Comparison of ENCODE assay signal across 24 cellular contexts in genomic region chr5:137181685-137182084, GRCh38.
DNase-seq lines count a peak whose midpoint lies in the region; ATAC-seq, FAIRE-seq and TF ChIP-seq lines count a peak whose summit lies in the region.
"Had no signal": no experiment of that assay in that cellular context is flagged by ENCODE, and none has a peak within 500 bp of the region (broad histone marks: within the 10 kb centered on the region; RNA-seq: fewer than 3 reads in every experiment).

No MANE protein-coding gene starts in this region.

- no peak overlapping the region for H3K4ac ChIP-seq in mesendoderm (ENCODE audit: low read depth, low read length)

- H2BK5ac ChIP-seq in mesendoderm (ENCODE audit: low read length): no peak overlapping the region

- H3K56ac ChIP-seq in mesendoderm (ENCODE audit: low read length): no peak overlapping the region

- TF ChIP-seq CTCF in D721Med (IDR thresholded peaks at IDR 0.05; ENCODE audit: insufficient read depth, missing control alignments): no peak

- H3K4me2 ChIP-seq in mesendoderm (ENCODE audit: low read length): no peak overlapping the region

- peak; percentile 47; the same call in 1 of the 3 replicates for ATAC-seq in SK-N-SH treated with all-trans-retinoic acid at 6 μM for 48 hours
- ATAC-seq in GM19397 (IDR thresholded peaks at IDR 0.05; ENCODE audit: unreplicated experiment): no peak
- ATAC-seq in GM21529 (IDR thresholded peaks at IDR 0.05; ENCODE audit: unreplicated experiment): no peak
- ATAC-seq: K562 had no signal

- no peaks in the 10 kb centered on the region for H3K36me3 ChIP-seq in mesendoderm (ENCODE audit: control insufficient read depth, insufficient read depth, low read length)

- no peak overlapping the region for H2BK15ac ChIP-seq in mesendoderm (replicated peaks; ENCODE audit: low read depth)

- no peak overlapping the region for H4K5ac ChIP-seq in mesendoderm (ENCODE audit: low read length)

- peak; percentile 96 for FAIRE-seq in D721Med (lab: Jason Lieb, UNC)
- FAIRE-seq: G401.6, GM12892, GM18507, H1, HTR-8/SVneo, K562 had no signal

- H3K79me2 ChIP-seq in mesendoderm (ENCODE audit: control insufficient read depth, insufficient read depth, low read length): no peaks in the 10 kb centered on the region

- no peaks in the 10 kb centered on the region for H3K79me1 ChIP-seq in mesendoderm (ENCODE audit: low read length)

- H2AK5ac ChIP-seq in mesendoderm (ENCODE audit: low read length): no peak overlapping the region

- H4K8ac ChIP-seq in mesendoderm (ENCODE audit: low read depth, low read length): no peak overlapping the region

- no peak overlapping the region for H3K4me3 ChIP-seq in mesendoderm (ENCODE audit: low read length)
- H3K4me3 ChIP-seq: K562 had no signal

- H3K27me3 ChIP-seq in mesendoderm (ENCODE audit: insufficient read depth, low read length, poor library complexity): no peaks in the 10 kb centered on the region

- no peak overlapping the region for H3K18ac ChIP-seq in mesendoderm (ENCODE audit: low read length)

- no peak overlapping the region for H3K27ac ChIP-seq in mesendoderm (ENCODE audit: low read depth, low read length)
- H3K27ac ChIP-seq: C4-2B, HL-60 had no signal

- no peak overlapping the region for H3K9ac ChIP-seq in mesendoderm (ENCODE audit: low read length)

- peak; percentile 49 for DNase-seq in D721Med (ENCODE audit: insufficient read length, low spot score)
- peak; percentile 97 for DNase-seq in NCI-H82 (lab: John Stamatoyannopoulos, UW)
- peak; percentile 77 for DNase-seq in mesendoderm
- DNase-seq in glomerular visceral epithelial cell (ENCODE audit: extremely low spot score): no peak
- no peak for DNase-seq in DMS 273 (lab: John Stamatoyannopoulos, UW; ENCODE audit: unreplicated experiment)
- DNase-seq: Caco-2; CD4-positive, alpha-beta T cell; DMS 273 treated with DMSO at 0.1 percent for 48 hours; DMS53; DND-41; EL; H9; IMR-90 had no signal

- no peak overlapping the region for H3K23ac ChIP-seq in mesendoderm (ENCODE audit: low read length)

- H2BK120ac ChIP-seq in mesendoderm (ENCODE audit: low read depth, low read length): no peak overlapping the region

- no CpG with 5 or more reads among the region's 1 CpG for WGBS in mesendoderm (ENCODE audit: extremely low coverage, insufficient coverage, low lambda C conversion rate)

- H3K4me1 ChIP-seq in mesendoderm (ENCODE audit: control insufficient read depth, low read depth, low read length): peaks cover 8% of the 10 kb centered on the region
- H3K4me1 ChIP-seq: Caco-2 had no signal

TF ChIP-seq in SK-N-SH treated with all-trans-retinoic acid at 6 μM for 48 hours, 23 proteins besides CTCF, POLR2A, EP300 and RAD21:
- TF ChIP-seq, protein P1, sequence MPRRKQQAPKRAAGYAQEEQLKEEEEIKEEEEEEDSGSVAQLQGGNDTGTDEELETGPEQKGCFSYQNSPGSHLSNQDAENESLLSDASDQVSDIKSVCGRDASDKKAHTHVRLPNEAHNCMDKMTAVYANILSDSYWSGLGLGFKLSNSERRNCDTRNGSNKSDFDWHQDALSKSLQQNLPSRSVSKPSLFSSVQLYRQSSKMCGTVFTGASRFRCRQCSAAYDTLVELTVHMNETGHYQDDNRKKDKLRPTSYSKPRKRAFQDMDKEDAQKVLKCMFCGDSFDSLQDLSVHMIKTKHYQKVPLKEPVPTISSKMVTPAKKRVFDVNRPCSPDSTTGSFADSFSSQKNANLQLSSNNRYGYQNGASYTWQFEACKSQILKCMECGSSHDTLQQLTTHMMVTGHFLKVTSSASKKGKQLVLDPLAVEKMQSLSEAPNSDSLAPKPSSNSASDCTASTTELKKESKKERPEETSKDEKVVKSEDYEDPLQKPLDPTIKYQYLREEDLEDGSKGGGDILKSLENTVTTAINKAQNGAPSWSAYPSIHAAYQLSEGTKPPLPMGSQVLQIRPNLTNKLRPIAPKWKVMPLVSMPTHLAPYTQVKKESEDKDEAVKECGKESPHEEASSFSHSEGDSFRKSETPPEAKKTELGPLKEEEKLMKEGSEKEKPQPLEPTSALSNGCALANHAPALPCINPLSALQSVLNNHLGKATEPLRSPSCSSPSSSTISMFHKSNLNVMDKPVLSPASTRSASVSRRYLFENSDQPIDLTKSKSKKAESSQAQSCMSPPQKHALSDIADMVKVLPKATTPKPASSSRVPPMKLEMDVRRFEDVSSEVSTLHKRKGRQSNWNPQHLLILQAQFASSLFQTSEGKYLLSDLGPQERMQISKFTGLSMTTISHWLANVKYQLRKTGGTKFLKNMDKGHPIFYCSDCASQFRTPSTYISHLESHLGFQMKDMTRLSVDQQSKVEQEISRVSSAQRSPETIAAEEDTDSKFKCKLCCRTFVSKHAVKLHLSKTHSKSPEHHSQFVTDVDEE (CRISPR knock-in tag; IDR thresholded peaks at IDR 0.05): peak; percentile 52; the same call in 1 of the 2 replicates
- TF ChIP-seq CSRNP3 (CRISPR knock-in tag; IDR thresholded peaks at IDR 0.05) (no peak), ZC3H10 (CRISPR knock-in tag; IDR thresholded peaks at IDR 0.05) (no peak), TCF4 (CRISPR knock-in tag; IDR thresholded peaks at IDR 0.05; ENCODE audit: borderline replicate concordance) (peak; percentile 76; the same call in 1 of the 2 replicates)

Comparison
In these comparisons a context has a peak if more than half of its experiments do, and no peak if none do; other contexts are left out.
1. DNase-seq: peak in D721Med (single experiment), NCI-H82 (single experiment) and mesendoderm (single experiment); none in glomerular visceral epithelial cell (single experiment) and DMS 273 (single experiment).